ENCODE assay signal across 9 cellular contexts in the genomic region with DNA sequence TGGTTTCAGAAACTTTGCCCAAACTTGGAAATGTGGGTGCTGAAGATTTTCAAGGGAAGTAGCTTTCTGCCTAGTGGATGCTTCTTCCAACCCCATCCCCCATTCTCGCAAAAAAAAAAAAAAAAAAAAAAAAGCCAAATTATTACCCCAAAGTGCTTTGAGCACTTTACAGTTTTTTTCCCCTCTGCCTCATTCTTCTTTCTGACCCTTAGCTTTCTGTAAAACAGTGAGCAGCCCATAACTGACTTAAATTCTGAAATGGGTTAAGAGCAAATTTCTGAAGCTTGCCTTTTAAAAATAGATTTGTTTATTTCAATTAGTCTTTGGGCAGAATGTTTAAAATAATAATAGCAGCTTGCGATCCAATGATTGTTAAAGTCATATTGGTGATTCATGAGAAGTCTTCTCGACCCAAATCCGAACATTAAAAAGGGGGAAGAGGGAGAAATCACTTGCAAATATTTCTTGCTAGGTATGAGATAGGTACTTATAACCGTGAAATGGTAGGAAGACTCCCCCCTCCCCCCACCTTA. TPM values are rescaled to one million over a fixed set of nuclear protein-coding genes. Genes with fewer than 3 reads are reported as not detected.
DNase-seq lines count a peak whose midpoint lies in the region; ATAC-seq and TF ChIP-seq lines count a peak whose summit lies in the region.
"Had no signal": no experiment of that assay in that cellular context is flagged by ENCODE, and none has a peak within 500 bp of the region (broad histone marks: within the 10 kb centered on the region; RNA-seq: fewer than 3 reads in every experiment).

No MANE protein-coding gene starts in this region.

- no peaks in the 10 kb centered on the region for H3K9me3 ChIP-seq in left ventricle myocardium inferior (replicated peaks)
- H3K9me3 ChIP-seq in breast epithelium: no peaks in the 10 kb centered on the region
- no peaks in the 10 kb centered on the region for H3K9me3 ChIP-seq in mesodermal cell (ENCODE audit: control insufficient read depth, low read length)
- H3K9me3 ChIP-seq in aorta (ENCODE audit: control insufficient read depth, low read length): no peaks in the 10 kb centered on the region
- H3K9me3 ChIP-seq: mucosa of descending colon had no signal

- H3K27me3 ChIP-seq in left ventricle myocardium inferior (ENCODE audit: low read depth): peaks cover 20% of the 10 kb centered on the region
- H3K27me3 ChIP-seq in breast epithelium: no peaks in the 10 kb centered on the region
- no peaks in the 10 kb centered on the region for H3K27me3 ChIP-seq in aorta (ENCODE audit: control insufficient read depth in 1 of 2, insufficient read depth in 2 of 2, low read length in 1 of 2)

- ATAC-seq in left ventricle myocardium superior (no peak), aorta (ENCODE audit: low FRiP score) (no peak), HG02759 (IDR thresholded peaks at IDR 0.05; ENCODE audit: unreplicated experiment) (no peak)

- WGBS in mesodermal cell (ENCODE audit: insufficient coverage in 2 of 2), 2 experiments: 0% methylated on average over 1 to 2 of the region's 5 CpGs
- 1 to 3% methylated on average over 5 of the region's 5 CpGs for WGBS in aorta, 2 donors

- H3K4me3 ChIP-seq in left ventricle myocardium inferior (peak overlapping the region; percentile 83), breast epithelium (peak overlapping the region; percentile 65 to 91 (median 76)), mesodermal cell (ENCODE audit: extremely low read depth, insufficient read depth, low read length, poor library complexity, severe bottlenecking) (peak overlapping the region; percentile 68), aorta (ENCODE audit: low read length in 2 of 2) (peak overlapping the region; percentile 55 to 59)
- H3K4me3 ChIP-seq: mucosa of descending colon had no signal

- H3K4me1 ChIP-seq in left ventricle myocardium inferior: peaks cover 40% of the 10 kb centered on the region
- H3K4me1 ChIP-seq in breast epithelium: no peaks in the 10 kb centered on the region
- peaks cover 5% of the 10 kb centered on the region for H3K4me1 ChIP-seq in mesodermal cell (ENCODE audit: control insufficient read depth, insufficient read depth, low read length, poor library complexity, severe bottlenecking)
- H3K4me1 ChIP-seq in aorta (ENCODE audit: control insufficient read depth in 1 of 2, insufficient read depth in 2 of 2, low read length in 2 of 2): no peaks in the 10 kb centered on the region

- DNase-seq in left ventricle myocardium inferior (no peak), left ventricle myocardium superior (no peak), breast epithelium (ENCODE audit: low spot score in 2 of 2) (no peak), aorta (no peak), cerebellum (ENCODE audit: low spot score) (no peak), NCI-H128 (lab: John Stamatoyannopoulos, UW; ENCODE audit: unreplicated experiment) (no peak)

- H3K36me3 ChIP-seq in left ventricle myocardium inferior (no peaks in the 10 kb centered on the region), breast epithelium (no peaks in the 10 kb centered on the region), mesodermal cell (ENCODE audit: control insufficient read depth, insufficient read depth, low read length) (peaks cover 28% of the 10 kb centered on the region), aorta (ENCODE audit: control insufficient read depth in 1 of 2, insufficient read depth in 2 of 2, low read length in 1 of 2) (no peaks in the 10 kb centered on the region)

- intact Hi-C loops in left ventricle myocardium inferior (cut with micrococcal nuclease) (no loop called here), left ventricle myocardium superior (cut with micrococcal nuclease) (loop anchor here (5.0 kb wide), 1 partner anchor 736 kb away; no protein-coding TSS in a partner anchor), breast epithelium (cut with DNase I; ENCODE audit: low total_unique reads) (no loop called here), aorta (cut with DNase I) (loop anchor here in 1 of 2 donors (5.0 kb wide), 1 partner anchor 736 kb away; no protein-coding TSS in a partner anchor)

- TF ChIP-seq POLR2A in breast epithelium (IDR thresholded peaks at IDR 0.05): no peak

- H3K27ac ChIP-seq in left ventricle myocardium inferior (replicated peaks) (peak overlapping the region; percentile 83), breast epithelium (peak overlapping the region; percentile 58 to 86), mesodermal cell (ENCODE audit: low read depth, low read length, severe bottlenecking) (peak overlapping the region; percentile 45), aorta (ENCODE audit: low read depth in 1 of 2, low read length in 2 of 2) (peak overlapping the region in 1 of 2 donors; percentile 8)

- no peak for TF ChIP-seq CTCF in left ventricle myocardium inferior (IDR thresholded peaks at IDR 0.05; ENCODE audit: borderline replicate concordance)
- TF ChIP-seq CTCF in breast epithelium (IDR thresholded peaks at IDR 0.05): no peak

RNA-seq across cellular contexts. Expression of a gene that starts 1.0 kb away (rescaled TPM):
- total RNA-seq in left ventricle myocardium inferior (2.0 TPM), left ventricle myocardium superior (3.2 TPM), breast epithelium (10 to 100 TPM in 1 of 3 donors, 1 to 10 TPM in 2; 6.2 to 23.0 (median 7.6) TPM), aorta (10 to 100 TPM in 1 of 2 donors, 1 to 10 TPM in 1; 6.1 to 16.8 TPM), cerebellum (12.4 TPM)
- polyA plus RNA-seq in mesodermal cell (2013, experiment 1 of 2): 42.1 TPM
- polyA plus RNA-seq in mesodermal cell (2013, experiment 2 of 2): 31.6 TPM
- 1 to 10 TPM; 1.8 to 7.5 TPM for polyA plus RNA-seq in aorta
